ENCODE assay signal across 16 cellular contexts in the genomic region with DNA sequence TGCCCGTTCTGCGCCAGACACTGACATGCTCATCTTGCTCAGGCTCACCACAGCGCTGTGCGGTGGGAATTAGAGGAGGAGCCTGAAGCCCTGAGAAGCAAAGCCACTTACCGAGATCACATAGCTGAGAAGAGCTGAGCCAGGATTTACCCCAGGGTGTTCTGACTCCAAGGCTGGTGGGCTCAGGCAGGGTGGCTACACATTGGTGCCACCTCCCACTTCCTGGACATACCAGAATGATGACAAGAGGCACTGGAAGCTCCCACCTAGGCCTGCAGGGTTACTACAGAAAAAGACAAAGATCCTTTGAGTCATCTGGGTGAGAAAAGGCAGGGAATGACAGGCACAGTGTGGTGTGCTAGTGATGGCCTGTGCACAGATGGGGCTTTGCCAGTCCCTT. TPM values are rescaled to one million over a fixed set of nuclear protein-coding genes. Genes with fewer than 3 reads are reported as not detected.
DNase-seq lines count a peak whose midpoint lies in the region; ATAC-seq and TF ChIP-seq lines count a peak whose summit lies in the region.
"Had no signal": no experiment of that assay in that cellular context is flagged by ENCODE, and none has a peak within 500 bp of the region (broad histone marks: within the 10 kb centered on the region; RNA-seq: fewer than 3 reads in every experiment).

No MANE protein-coding gene starts in this region.

- H3K36me3 Mint-ChIP-seq in activated CD8-positive, alpha-beta memory T cell treated with anti-CD3 and anti-CD28 coated beads, Interleukin-2, amount 10 ng/mL, durations not matched to agents 7 days and 5 days, result peaks cover 14% of the 10 kb centered on the region
- H3K36me3 Mint-ChIP-seq in type B pancreatic cell, result no peaks in the 10 kb centered on the region

- H3K4me2 ChIP-seq in SK-N-SH, result peak overlapping the region; percentile 21
- H3K4me2 ChIP-seq: hepatocyte had no signal

- TF ChIP-seq CTCF in SK-N-SH (IDR thresholded peaks at IDR 0.05), result no peak
- no peak for TF ChIP-seq CTCF in type B pancreatic cell (conservative IDR thresholded peaks at IDR 0.05)

- CTCF ChIA-PET in activated CD8-positive, alpha-beta memory T cell treated with anti-CD3 and anti-CD28 coated beads, Interleukin-2, amount 10 ng/mL, durations not matched to agents 7 days and 5 days (lab: Charles Lee), result interaction anchor here (1.0 kb wide), 1 partner anchor 88 kb away, joined by 3 read pairs; a partner anchor contains a TSS
- CTCF ChIA-PET in SK-N-SH (lab: Yijun Ruan, JAX), result interaction anchor here (1.7 kb wide), 1 partner anchor 20 kb away, joined by 5 read pairs; no protein-coding TSS in a partner anchor

- no peaks in the 10 kb centered on the region for H3K36me3 ChIP-seq in SK-N-SH (replicated peaks in 1 of 2; ENCODE audit: control insufficient read depth in 1 of 2, insufficient read depth in 2 of 2, low read length in 1 of 2)
- H3K36me3 ChIP-seq: uterus had no signal

- no peaks in the 10 kb centered on the region; a peak in 2 of 4 replicates for H3K4me1 ChIP-seq in SK-N-SH (ENCODE audit: control insufficient read depth in 1 of 2, insufficient read depth in 2 of 2, low read depth in 1 of 2, low read length in 1 of 2)
- H3K4me1 ChIP-seq: uterus had no signal

- H2AFZ ChIP-seq in SK-N-SH (ENCODE audit: low read depth), result peak overlapping the region; percentile 68; the same call in 1 of the 2 replicates
- H2AFZ ChIP-seq: hepatocyte had no signal

- H3K27ac ChIP-seq in SK-N-SH (ENCODE audit: low read depth in 2 of 2, low read length in 1 of 2), result peak overlapping the region in 1 of 2 experiments; percentile 75; a peak in 3 of 4 replicates
- H3K27ac ChIP-seq: hepatocyte, uterus had no signal

- peak; percentile 12 for ATAC-seq in activated CD8-positive, alpha-beta memory T cell treated with anti-CD3 and anti-CD28 coated beads, Interleukin-2, amount 10 ng/mL, durations not matched to agents 7 days and 5 days

- no peak overlapping the region for H3K9ac ChIP-seq in SK-N-SH

- POLR2A ChIA-PET in SK-N-SH (lab: Yijun Ruan, JAX), result no interaction called here

- no peak for DNase-seq in activated CD8-positive, alpha-beta memory T cell treated with anti-CD3 and anti-CD28 coated beads, Interleukin-2, amount 10 ng/mL, durations not matched to agents 7 days and 5 days
- no peak for DNase-seq in activated CD8-positive, alpha-beta memory T cell treated with anti-CD3 and anti-CD28 coated beads, Interleukin-2, amount 50 U/mL, for 4 hours
- no peak for DNase-seq in SK-N-SH
- peak; percentile 63 for DNase-seq in fibroblast of peridontal ligament (ENCODE audit: extremely low read depth)
- DNase-seq in type B pancreatic cell (ENCODE audit: extremely low spot score, unreplicated experiment), result no peak
- DNase-seq in AML-193 (lab: John Stamatoyannopoulos, UW), result no peak
- no peak for DNase-seq in SKM-1 (lab: John Stamatoyannopoulos, UW; ENCODE audit: unreplicated experiment)
- DNase-seq in NCI-H446 treated with DMSO at 0.1 percent for 48 hours (lab: John Stamatoyannopoulos, UW), result no peak
- DNase-seq: effector CD8-positive, alpha-beta T cell; H7; NCI-H69; occipital lobe; Right ventricle myocardium superior; stimulated activated CD8-positive, alpha-beta memory T cell treated with anti-CD3 and anti-CD28 coated beads, Interleukin-4, amount 100 ng/mL, for 48 hours; uterus had no signal

- peaks cover 18% of the 10 kb centered on the region for H3K9me3 Mint-ChIP-seq in activated CD8-positive, alpha-beta memory T cell treated with anti-CD3 and anti-CD28 coated beads, Interleukin-2, amount 10 ng/mL, durations not matched to agents 7 days and 5 days (ENCODE audit: low read depth)
- no peaks in the 10 kb centered on the region for H3K9me3 Mint-ChIP-seq in type B pancreatic cell

- H3F3A ChIP-seq in SK-N-SH (replicated peaks; ENCODE audit: insufficient read depth), result peaks cover 29% of the 10 kb centered on the region

- no peak overlapping the region for H3K4me3 ChIP-seq in SK-N-SH (ENCODE audit: low read depth in 2 of 2, low read length in 1 of 2)
- H3K4me3 ChIP-seq: hepatocyte, uterus had no signal

- no peaks in the 10 kb centered on the region for H3K79me2 ChIP-seq in SK-N-SH (ENCODE audit: insufficient read depth)
- H3K79me2 ChIP-seq: hepatocyte had no signal

- TF ChIP-seq RAD21 in SK-N-SH (IDR thresholded peaks at IDR 0.05; ENCODE audit: low read length), result no peak

- peaks cover 12% of the 10 kb centered on the region for H3K4me1 Mint-ChIP-seq in activated CD8-positive, alpha-beta memory T cell treated with anti-CD3 and anti-CD28 coated beads, Interleukin-2, amount 10 ng/mL, durations not matched to agents 7 days and 5 days
- no peaks in the 10 kb centered on the region for H3K4me1 Mint-ChIP-seq in type B pancreatic cell (ENCODE audit: unreplicated experiment)

- no peak overlapping the region for H3K4me3 Mint-ChIP-seq in activated CD8-positive, alpha-beta memory T cell treated with anti-CD3 and anti-CD28 coated beads, Interleukin-2, amount 10 ng/mL, durations not matched to agents 7 days and 5 days
- H3K4me3 Mint-ChIP-seq in type B pancreatic cell, result no peak overlapping the region

- no peaks in the 10 kb centered on the region for H4K20me1 ChIP-seq in SK-N-SH (ENCODE audit: insufficient read depth)

- no peaks in the 10 kb centered on the region for H3K27me3 ChIP-seq in SK-N-SH (ENCODE audit: insufficient read depth)
- H3K27me3 ChIP-seq: hepatocyte, uterus had no signal

- no peak overlapping the region for H3K27ac Mint-ChIP-seq in activated CD8-positive, alpha-beta memory T cell treated with anti-CD3 and anti-CD28 coated beads, Interleukin-2, amount 10 ng/mL, durations not matched to agents 7 days and 5 days
- H3K27ac Mint-ChIP-seq in type B pancreatic cell, result peak overlapping the region; percentile 50

- peaks cover 18% of the 10 kb centered on the region for H3K27me3 Mint-ChIP-seq in activated CD8-positive, alpha-beta memory T cell treated with anti-CD3 and anti-CD28 coated beads, Interleukin-2, amount 10 ng/mL, durations not matched to agents 7 days and 5 days
- peaks cover 49% of the 10 kb centered on the region for H3K27me3 Mint-ChIP-seq in type B pancreatic cell

- no peaks in the 10 kb centered on the region for H3K9me2 ChIP-seq in SK-N-SH

- WGBS in SK-N-SH (ENCODE audit: low lambda C conversion rate), result 53% methylated on average over 4 of the region's 5 CpGs

- TF ChIP-seq EP300 in SK-N-SH (IDR thresholded peaks at IDR 0.05; ENCODE audit: borderline replicate concordance in 1 of 2, low read depth in 1 of 2, low read length in 1 of 2), result no peak

- 0 out of 2 replicates have a peak, but pooled peaks cover 5% of the 10 kb centered on the region for H3K9me3 ChIP-seq in SK-N-SH
- H3K9me3 ChIP-seq: uterus had no signal

TF ChIP-seq in SK-N-SH, 30 proteins besides CTCF, POLR2A, EP300 and RAD21:
- TF ChIP-seq TCF12 (IDR thresholded peaks at IDR 0.05) (peak; percentile 47; the same call in 1 of the 2 replicates), NRF1 (IDR thresholded peaks at IDR 0.05; ENCODE audit: low read depth, low read length) (no peak), FOSL2 (IDR thresholded peaks at IDR 0.05; ENCODE audit: borderline replicate concordance, low read depth) (0 out of 2 replicates have a peak, but pooled peaks have one; percentile 37), YY1 (IDR thresholded peaks at IDR 0.05; ENCODE audit: low read depth) (no peak)
- TF ChIP-seq, protein P1, sequence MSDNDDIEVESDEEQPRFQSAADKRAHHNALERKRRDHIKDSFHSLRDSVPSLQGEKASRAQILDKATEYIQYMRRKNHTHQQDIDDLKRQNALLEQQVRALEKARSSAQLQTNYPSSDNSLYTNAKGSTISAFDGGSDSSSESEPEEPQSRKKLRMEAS (IDR thresholded peaks at IDR 0.05; ENCODE audit: low read depth), result 0 out of 2 replicates have a peak, but pooled peaks have one; percentile 36
- TF ChIP-seq, protein P2, sequence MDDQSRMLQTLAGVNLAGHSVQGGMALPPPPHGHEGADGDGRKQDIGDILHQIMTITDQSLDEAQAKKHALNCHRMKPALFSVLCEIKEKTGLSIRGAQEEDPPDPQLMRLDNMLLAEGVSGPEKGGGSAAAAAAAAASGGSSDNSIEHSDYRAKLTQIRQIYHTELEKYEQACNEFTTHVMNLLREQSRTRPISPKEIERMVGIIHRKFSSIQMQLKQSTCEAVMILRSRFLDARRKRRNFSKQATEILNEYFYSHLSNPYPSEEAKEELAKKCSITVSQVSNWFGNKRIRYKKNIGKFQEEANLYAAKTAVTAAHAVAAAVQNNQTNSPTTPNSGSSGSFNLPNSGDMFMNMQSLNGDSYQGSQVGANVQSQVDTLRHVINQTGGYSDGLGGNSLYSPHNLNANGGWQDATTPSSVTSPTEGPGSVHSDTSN (IDR thresholded peaks at IDR 0.05), result peak; percentile 36; the same call in 1 of the 2 replicates
TF ChIP-seq in SK-N-SH: peak in this region for 4.

RNA-seq across cellular contexts. Expression of a gene that starts 24.4 kb away (rescaled TPM):
- 100 to 1,000 TPM; 247 to 273 TPM for total RNA-seq in activated CD8-positive, alpha-beta memory T cell treated with anti-CD3 and anti-CD28 coated beads, Interleukin-2, amount 10 ng/mL, durations not matched to agents 7 days and 5 days
- 362 and 453 TPM in 2 replicates for polyA plus RNA-seq in SK-N-SH (2012; rRNA removed)
- 418 and 470 TPM in 2 replicates for polyA plus RNA-seq in SK-N-SH (2012; cell fraction: cytosol; rRNA removed)
- polyA plus RNA-seq in SK-N-SH (2012; cell fraction: nucleus; rRNA removed), result 119 and 151 TPM in 2 replicates
- total RNA-seq in type B pancreatic cell (ENCODE audit: low replicate concordance), result 149 and 177 TPM in 2 replicates

RNA-seq across cellular contexts. Expression of a gene that starts 49.4 kb away (rescaled TPM):
- total RNA-seq in activated CD8-positive, alpha-beta memory T cell treated with anti-CD3 and anti-CD28 coated beads, Interleukin-2, amount 10 ng/mL, durations not matched to agents 7 days and 5 days, result 10 to 100 TPM; 55.6 to 65.0 TPM
- 30.6 and 45.9 TPM in 2 replicates for polyA plus RNA-seq in SK-N-SH (2012; rRNA removed)
- 47.4 and 48.2 TPM in 2 replicates for polyA plus RNA-seq in SK-N-SH (2012; cell fraction: cytosol; rRNA removed)
- 54.6 and 60.7 TPM in 2 replicates for polyA plus RNA-seq in SK-N-SH (2012; cell fraction: nucleus; rRNA removed)
- 79.2 and 81.0 TPM in 2 replicates for total RNA-seq in type B pancreatic cell (ENCODE audit: low replicate concordance)
